Comparison of ENCODE assay signal across 16 cellular contexts in genomic region chr7:99099499-99100077, GRCh38. TPM values are rescaled to one million over a fixed set of nuclear protein-coding genes. Genes with fewer than 3 reads are reported as not detected.
DNase-seq lines count a peak whose midpoint lies in the region; ATAC-seq and TF ChIP-seq lines count a peak whose summit lies in the region.
"Had no signal": no experiment of that assay in that cellular context is flagged by ENCODE, and none has a peak within 500 bp of the region (broad histone marks: within the 10 kb centered on the region; RNA-seq: fewer than 3 reads in every experiment).

No MANE protein-coding gene starts in this region.

- WGBS in adrenal gland, 4 donors: 74 to 91% (median 85%) methylated on average over 6 of the region's 6 CpGs

- no peak for TF ChIP-seq POLR2A in adrenal gland (IDR thresholded peaks at IDR 0.05)

- H3K9me3 ChIP-seq in Caco-2 (peaks cover 12% of the 10 kb centered on the region; the same call in 1 of the 2 replicates), adrenal gland (replicated peaks in 1 of 3) (peaks cover 0 to 6% (median 0%) of the 10 kb centered on the region in 3 donors)
- H3K9me3 ChIP-seq in CD8-positive, alpha-beta memory T cell (ENCODE audit: low read length): no peaks in the 10 kb centered on the region

- peaks cover 31% of the 10 kb centered on the region for H3K4me1 Mint-ChIP-seq in Caco-2 (ENCODE audit: low read depth, unreplicated experiment)
- H3K4me1 Mint-ChIP-seq in osteocyte (ENCODE audit: unreplicated experiment): peaks cover 76% of the 10 kb centered on the region
- peaks cover 32 to 62% (median 61%) of the 10 kb centered on the region in 3 donors for H3K4me1 Mint-ChIP-seq in CD8-positive, alpha-beta memory T cell
- H3K4me1 Mint-ChIP-seq: neural progenitor cell had no signal

- H3K36me3 ChIP-seq in Caco-2 (ENCODE audit: control insufficient read depth, insufficient read depth, low read length) (no peaks in the 10 kb centered on the region), adrenal gland (replicated peaks in 1 of 2) (no peaks in the 10 kb centered on the region)
- H3K36me3 ChIP-seq in CD8-positive, alpha-beta memory T cell (ENCODE audit: insufficient read depth, low read length): no peaks in the 10 kb centered on the region
- H3K36me3 ChIP-seq: neural progenitor cell had no signal

- H3K27me3 Mint-ChIP-seq in Caco-2 (ENCODE audit: insufficient read depth, unreplicated experiment): no peaks in the 10 kb centered on the region
- no peaks in the 10 kb centered on the region for H3K27me3 Mint-ChIP-seq in osteocyte (ENCODE audit: unreplicated experiment)
- H3K27me3 Mint-ChIP-seq in CD8-positive, alpha-beta memory T cell: no peaks in the 10 kb centered on the region
- H3K27me3 Mint-ChIP-seq: B cell; brain; stimulated activated naive CD8-positive, alpha-beta T cell treated with anti-CD3 and anti-CD28 coated beads, Interleukin-15, Interleukin-2, amounts not matched to agents 100 ng/mL and 50 ng/mL, for 24 hours had no signal

- POLR2A ChIA-PET in Caco-2 (lab: Charles Lee): interaction anchor here (0.5 to 0.6 kb wide), 10 partner anchors 8 to 1635 kb away, joined by 3 to 7 read pairs (median 4); no protein-coding TSS in a partner anchor
- POLR2A ChIA-PET in CD8-positive, alpha-beta memory T cell (lab: Charles Lee): no interaction called here

- BruUV-seq in Caco-2 (replicated peaks; lab: Mats Ljungman, UMichigan): no TSS peak

- H3K36me3 Mint-ChIP-seq in Caco-2 (ENCODE audit: insufficient read depth, unreplicated experiment): peaks cover 9% of the 10 kb centered on the region
- H3K36me3 Mint-ChIP-seq in osteocyte (ENCODE audit: unreplicated experiment): peaks cover 17% of the 10 kb centered on the region
- peaks cover 17 to 34% (median 29%) of the 10 kb centered on the region in 3 donors for H3K36me3 Mint-ChIP-seq in CD8-positive, alpha-beta memory T cell

- H3K27ac ChIP-seq in adrenal gland: peak overlapping the region in 3 of 5 donors; percentile 44 to 91 (median 71)
- no peak overlapping the region for H3K27ac ChIP-seq in CD8-positive, alpha-beta memory T cell (ENCODE audit: low read depth, low read length)
- H3K27ac ChIP-seq: neural progenitor cell had no signal

- no peak for ATAC-seq in HG03135 (IDR thresholded peaks at IDR 0.05; ENCODE audit: unreplicated experiment)

- DNase-seq in Caco-2 (peak in 1 of 2 experiments; percentile 29), adrenal gland (no peak), foreskin melanocyte (peak; percentile 51), osteocyte (ENCODE audit: extremely low spot score, unreplicated experiment) (no peak), NCI-H1930 (lab: John Stamatoyannopoulos, UW) (no peak), mucosa of gallbladder (ENCODE audit: low spot score) (no peak)
- DNase-seq in CD8-positive, alpha-beta memory T cell: no peak
- DNase-seq: HCEC 1CT; head of caudate nucleus; NCI-H1048; stimulated activated CD4-positive, alpha-beta T cell treated with anti-CD3 and anti-CD28 coated beads, Interleukin-1b, Interleukin-23, amount 100 ng/mL, for 48 hours had no signal

- H3K27me3 ChIP-seq in Caco-2 (replicated peaks; ENCODE audit: control insufficient read depth, insufficient read depth, low read length): no peaks in the 10 kb centered on the region
- H3K27me3 ChIP-seq in adrenal gland: no peaks in the 10 kb centered on the region
- H3K27me3 ChIP-seq in CD8-positive, alpha-beta memory T cell (ENCODE audit: insufficient read depth, low read length, poor library complexity, severe bottlenecking): no peaks in the 10 kb centered on the region
- H3K27me3 ChIP-seq: neural progenitor cell had no signal

- TF ChIP-seq CTCF in Caco-2 (IDR thresholded peaks at IDR 0.05; ENCODE audit: insufficient read depth in 1 of 2, low read depth in 1 of 2, low read length in 1 of 2, severe bottlenecking in 1 of 2, unreplicated experiment in 1 of 2): no peak
- TF ChIP-seq CTCF in adrenal gland (IDR thresholded peaks at IDR 0.05): no peak
- TF ChIP-seq CTCF in osteocyte (IDR thresholded peaks at IDR 0.05): no peak

- H3K4me3 Mint-ChIP-seq in Caco-2 (ENCODE audit: unreplicated experiment): peak overlapping the region; percentile 56
- peak overlapping the region; percentile 20 for H3K4me3 Mint-ChIP-seq in osteocyte (ENCODE audit: unreplicated experiment)
- no peak overlapping the region for H3K4me3 Mint-ChIP-seq in CD8-positive, alpha-beta memory T cell
- H3K4me3 Mint-ChIP-seq: B cell; brain; neural progenitor cell; stimulated activated naive CD8-positive, alpha-beta T cell treated with anti-CD3 and anti-CD28 coated beads, Interleukin-15, Interleukin-2, amounts not matched to agents 100 ng/mL and 50 ng/mL, for 24 hours had no signal

- intact Hi-C loops in Caco-2 (cut with micrococcal nuclease; ENCODE audit: unreplicated experiment): loop anchor here (2.0 to 5.0 kb wide), 2 partner anchors 43 to 111 kb away; partner anchors contain the start of gene SMURF1
- intact Hi-C loops in adrenal gland (cut with DNase I): no loop called here

- peak overlapping the region; percentile 79 for H3K27ac Mint-ChIP-seq in Caco-2 (ENCODE audit: unreplicated experiment)
- peak overlapping the region; percentile 82 for H3K27ac Mint-ChIP-seq in osteocyte (ENCODE audit: unreplicated experiment)
- no peak overlapping the region for H3K27ac Mint-ChIP-seq in CD8-positive, alpha-beta memory T cell
- H3K27ac Mint-ChIP-seq: B cell; neural progenitor cell; stimulated activated naive CD8-positive, alpha-beta T cell treated with anti-CD3 and anti-CD28 coated beads, Interleukin-15, Interleukin-2, amounts not matched to agents 100 ng/mL and 50 ng/mL, for 24 hours had no signal

- H3K4me3 ChIP-seq in Caco-2 (ENCODE audit: low read depth, low read length): no peak overlapping the region
- H3K4me3 ChIP-seq in adrenal gland: no peak overlapping the region
- no peak overlapping the region for H3K4me3 ChIP-seq in CD8-positive, alpha-beta memory T cell (ENCODE audit: low read length)
- H3K4me3 ChIP-seq: neural progenitor cell had no signal

- peaks cover 13% of the 10 kb centered on the region for H3K9me3 Mint-ChIP-seq in Caco-2 (ENCODE audit: unreplicated experiment)
- peaks cover 13% of the 10 kb centered on the region for H3K9me3 Mint-ChIP-seq in osteocyte (ENCODE audit: unreplicated experiment)
- H3K9me3 Mint-ChIP-seq in CD8-positive, alpha-beta memory T cell: peaks cover 4 to 20% (median 18%) of the 10 kb centered on the region in 5 donors

- H3K4me1 ChIP-seq in Caco-2 (peaks cover 27% of the 10 kb centered on the region), adrenal gland (replicated peaks in 1 of 2) (peaks cover 19 to 54% of the 10 kb centered on the region in 2 donors)
- no peaks in the 10 kb centered on the region for H3K4me1 ChIP-seq in CD8-positive, alpha-beta memory T cell (ENCODE audit: insufficient read depth, low read length)
- H3K4me1 ChIP-seq: neural progenitor cell had no signal

- CTCF ChIA-PET in Caco-2 (lab: Charles Lee): no interaction called here
- CTCF ChIA-PET in CD8-positive, alpha-beta memory T cell (lab: Charles Lee): no interaction called here

RNA-seq across cellular contexts. Expression of gene SMURF1, which starts 44.3 kb away (rescaled TPM):
- total RNA-seq in Caco-2 (2022) (22.5 and 23.0 TPM in 2 replicates), adrenal gland (10 to 100 TPM; 16.7 to 40.3 (median 23.0) TPM), osteocyte (23.6 and 24.1 TPM in 2 replicates), mucosa of gallbladder (32.9 TPM)
- polyA plus RNA-seq in adrenal gland: 10 to 100 TPM in 2 of 3 donors, 1 to 10 TPM in 1; 8.9 to 16.7 (median 14.8) TPM
- total RNA-seq in CD8-positive, alpha-beta memory T cell: 10 to 100 TPM; 14.8 to 14.9 TPM
- 2.2 TPM for polyA plus RNA-seq in CD8-positive, alpha-beta memory T cell

Comparison
In these comparisons a context has a peak if more than half of its experiments do, and no peak if none do; other contexts are left out.
1. H3K27ac Mint-ChIP-seq: peak in Caco-2 (single experiment) and osteocyte (single experiment); none in CD8-positive, alpha-beta memory T cell (0 of 8).
2. H3K4me3 Mint-ChIP-seq: peak in Caco-2 (single experiment) and osteocyte (single experiment); none in CD8-positive, alpha-beta memory T cell (0 of 7).